1 cellular context compared by ENCODE assay signal in the genomic region with DNA sequence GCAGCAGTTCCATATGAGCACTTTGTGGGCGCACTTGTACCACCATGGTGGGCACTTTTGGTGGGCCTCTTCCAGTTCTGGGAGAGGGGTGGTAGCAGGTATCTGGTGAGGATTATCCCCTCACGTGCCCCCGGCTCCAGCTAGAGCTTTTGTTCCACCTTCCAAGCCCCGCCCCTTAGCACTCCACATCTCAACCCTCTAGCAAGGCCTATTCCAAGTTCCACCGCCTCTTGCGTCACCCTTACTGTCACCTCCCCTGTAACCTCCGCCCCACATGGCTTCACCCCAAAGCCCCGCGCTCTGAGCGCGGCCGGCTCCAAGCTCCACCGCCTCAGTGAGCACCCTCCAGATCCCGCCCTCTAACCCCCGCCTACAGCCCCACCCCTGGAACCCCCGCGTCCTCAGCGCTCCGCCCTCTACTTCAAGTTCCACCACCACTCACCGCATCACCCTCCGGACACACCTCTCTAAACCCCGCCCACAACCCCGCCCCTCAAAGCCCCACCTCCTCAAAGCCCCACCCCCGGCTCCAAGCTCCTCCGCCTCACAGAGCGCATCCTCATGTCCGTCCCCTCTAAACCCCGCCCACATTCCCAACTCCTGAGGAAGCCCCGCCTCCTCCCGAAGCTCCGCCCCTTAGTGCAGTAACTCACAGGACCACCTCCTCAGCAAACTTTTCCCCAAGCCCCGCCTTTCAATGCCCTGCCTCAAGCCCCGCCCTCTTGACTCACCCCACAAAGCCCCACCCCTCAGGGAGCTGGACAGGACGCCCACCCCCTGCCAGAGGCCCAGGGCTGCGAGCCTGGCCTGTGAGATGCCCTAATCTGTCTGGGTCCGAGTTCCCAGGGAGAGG.
TF ChIP-seq lines count a peak whose summit lies in the region.

No MANE protein-coding gene starts in this region.

TF ChIP-seq in K562, 482 proteins besides CTCF, POLR2A, EP300 and RAD21 (continued from another document and continues in another):
- TF ChIP-seq, protein P1, sequence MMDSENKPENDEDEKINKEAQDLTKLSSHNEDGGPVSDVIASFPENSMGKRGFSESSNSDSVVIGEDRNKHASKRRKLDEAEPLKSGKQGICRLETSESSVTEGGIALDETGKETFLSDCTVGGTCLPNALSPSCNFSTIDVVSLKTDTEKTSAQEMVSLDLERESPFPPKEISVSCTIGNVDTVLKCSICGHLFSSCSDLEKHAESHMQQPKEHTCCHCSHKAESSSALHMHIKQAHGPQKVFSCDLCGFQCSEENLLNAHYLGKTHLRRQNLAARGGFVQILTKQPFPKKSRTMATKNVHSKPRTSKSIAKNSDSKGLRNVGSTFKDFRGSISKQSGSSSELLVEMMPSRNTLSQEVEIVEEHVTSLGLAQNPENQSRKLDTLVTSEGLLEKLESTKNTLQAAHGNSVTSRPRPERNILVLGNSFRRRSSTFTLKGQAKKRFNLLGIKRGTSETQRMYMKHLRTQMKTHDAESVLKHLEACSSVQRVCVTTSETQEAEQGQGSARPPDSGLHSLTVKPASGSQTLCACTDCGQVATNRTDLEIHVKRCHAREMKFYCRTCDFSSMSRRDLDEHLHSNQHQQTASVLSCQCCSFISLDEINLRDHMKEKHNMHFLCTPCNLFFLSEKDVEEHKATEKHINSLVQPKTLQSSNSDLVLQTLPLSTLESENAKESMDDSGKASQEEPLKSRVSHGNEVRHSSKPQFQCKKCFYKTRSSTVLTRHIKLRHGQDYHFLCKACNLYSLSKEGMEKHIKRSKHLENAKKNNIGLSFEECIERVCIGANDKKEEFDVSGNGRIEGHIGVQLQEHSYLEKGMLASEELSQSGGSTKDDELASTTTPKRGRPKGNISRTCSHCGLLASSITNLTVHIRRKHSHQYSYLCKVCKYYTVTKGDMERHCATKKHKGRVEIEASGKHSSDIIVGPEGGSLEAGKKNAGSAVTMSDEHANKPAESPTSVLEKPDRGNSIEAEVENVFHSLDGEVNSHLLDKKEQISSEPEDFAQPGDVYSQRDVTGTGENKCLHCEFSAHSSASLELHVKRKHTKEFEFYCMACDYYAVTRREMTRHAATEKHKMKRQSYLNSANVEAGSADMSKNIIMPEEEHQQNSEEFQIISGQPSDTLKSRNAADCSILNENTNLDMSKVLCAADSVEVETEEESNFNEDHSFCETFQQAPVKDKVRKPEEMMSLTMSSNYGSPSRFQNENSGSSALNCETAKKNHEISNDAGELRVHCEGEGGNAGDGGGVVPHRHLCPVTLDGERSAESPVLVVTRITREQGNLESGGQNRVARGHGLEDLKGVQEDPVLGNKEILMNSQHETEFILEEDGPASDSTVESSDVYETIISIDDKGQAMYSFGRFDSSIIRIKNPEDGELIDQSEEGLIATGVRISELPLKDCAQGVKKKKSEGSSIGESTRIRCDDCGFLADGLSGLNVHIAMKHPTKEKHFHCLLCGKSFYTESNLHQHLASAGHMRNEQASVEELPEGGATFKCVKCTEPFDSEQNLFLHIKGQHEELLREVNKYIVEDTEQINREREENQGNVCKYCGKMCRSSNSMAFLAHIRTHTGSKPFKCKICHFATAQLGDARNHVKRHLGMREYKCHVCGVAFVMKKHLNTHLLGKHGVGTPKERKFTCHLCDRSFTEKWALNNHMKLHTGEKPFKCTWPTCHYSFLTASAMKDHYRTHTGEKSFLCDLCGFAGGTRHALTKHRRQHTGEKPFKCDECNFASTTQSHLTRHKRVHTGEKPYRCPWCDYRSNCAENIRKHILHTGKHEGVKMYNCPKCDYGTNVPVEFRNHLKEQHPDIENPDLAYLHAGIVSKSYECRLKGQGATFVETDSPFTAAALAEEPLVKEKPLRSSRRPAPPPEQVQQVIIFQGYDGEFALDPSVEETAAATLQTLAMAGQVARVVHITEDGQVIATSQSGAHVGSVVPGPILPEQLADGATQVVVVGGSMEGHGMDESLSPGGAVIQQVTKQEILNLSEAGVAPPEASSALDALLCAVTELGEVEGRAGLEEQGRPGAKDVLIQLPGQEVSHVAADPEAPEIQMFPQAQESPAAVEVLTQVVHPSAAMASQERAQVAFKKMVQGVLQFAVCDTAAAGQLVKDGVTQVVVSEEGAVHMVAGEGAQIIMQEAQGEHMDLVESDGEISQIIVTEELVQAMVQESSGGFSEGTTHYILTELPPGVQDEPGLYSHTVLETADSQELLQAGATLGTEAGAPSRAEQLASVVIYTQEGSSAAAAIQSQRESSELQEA (IDR thresholded peaks at IDR 0.05; ENCODE audit: low read depth) = no peak
- no peak for TF ChIP-seq POLR2H (tag; IDR thresholded peaks at IDR 0.05; ENCODE audit: low read depth)
- TF ChIP-seq TRIM28 (IDR thresholded peaks at IDR 0.05) = no peak
- no peak for TF ChIP-seq ZNF146 (CRISPR knock-in tag; IDR thresholded peaks at IDR 0.05; ENCODE audit: unreplicated experiment)
- TF ChIP-seq SETDB1 (IDR thresholded peaks at IDR 0.05; ENCODE audit: low read length) = no peak
- 0 out of 2 replicates have a peak, but pooled peaks have one; percentile 3 for TF ChIP-seq CREM (IDR thresholded peaks at IDR 0.05; ENCODE audit: low read depth)
- peak; percentile 14; the same call in 1 of the 2 replicates for TF ChIP-seq MXI1 (IDR thresholded peaks at IDR 0.05; ENCODE audit: low read depth, low read length)
- TF ChIP-seq HDGF (IDR thresholded peaks at IDR 0.05) = no peak
- no peak for TF ChIP-seq ZBTB8A (IDR thresholded peaks at IDR 0.05; ENCODE audit: partially characterized antibody)
- TF ChIP-seq CHD1 (IDR thresholded peaks at IDR 0.05; ENCODE audit: low read length) = no peak
- TF ChIP-seq, protein P2, sequence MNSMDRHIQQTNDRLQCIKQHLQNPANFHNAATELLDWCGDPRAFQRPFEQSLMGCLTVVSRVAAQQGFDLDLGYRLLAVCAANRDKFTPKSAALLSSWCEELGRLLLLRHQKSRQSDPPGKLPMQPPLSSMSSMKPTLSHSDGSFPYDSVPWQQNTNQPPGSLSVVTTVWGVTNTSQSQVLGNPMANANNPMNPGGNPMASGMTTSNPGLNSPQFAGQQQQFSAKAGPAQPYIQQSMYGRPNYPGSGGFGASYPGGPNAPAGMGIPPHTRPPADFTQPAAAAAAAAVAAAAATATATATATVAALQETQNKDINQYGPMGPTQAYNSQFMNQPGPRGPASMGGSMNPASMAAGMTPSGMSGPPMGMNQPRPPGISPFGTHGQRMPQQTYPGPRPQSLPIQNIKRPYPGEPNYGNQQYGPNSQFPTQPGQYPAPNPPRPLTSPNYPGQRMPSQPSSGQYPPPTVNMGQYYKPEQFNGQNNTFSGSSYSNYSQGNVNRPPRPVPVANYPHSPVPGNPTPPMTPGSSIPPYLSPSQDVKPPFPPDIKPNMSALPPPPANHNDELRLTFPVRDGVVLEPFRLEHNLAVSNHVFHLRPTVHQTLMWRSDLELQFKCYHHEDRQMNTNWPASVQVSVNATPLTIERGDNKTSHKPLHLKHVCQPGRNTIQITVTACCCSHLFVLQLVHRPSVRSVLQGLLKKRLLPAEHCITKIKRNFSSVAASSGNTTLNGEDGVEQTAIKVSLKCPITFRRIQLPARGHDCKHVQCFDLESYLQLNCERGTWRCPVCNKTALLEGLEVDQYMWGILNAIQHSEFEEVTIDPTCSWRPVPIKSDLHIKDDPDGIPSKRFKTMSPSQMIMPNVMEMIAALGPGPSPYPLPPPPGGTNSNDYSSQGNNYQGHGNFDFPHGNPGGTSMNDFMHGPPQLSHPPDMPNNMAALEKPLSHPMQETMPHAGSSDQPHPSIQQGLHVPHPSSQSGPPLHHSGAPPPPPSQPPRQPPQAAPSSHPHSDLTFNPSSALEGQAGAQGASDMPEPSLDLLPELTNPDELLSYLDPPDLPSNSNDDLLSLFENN (IDR thresholded peaks at IDR 0.05; ENCODE audit: low read depth in 2 of 2, low read length in 2 of 2) = no peak
- TF ChIP-seq ZNF583 (CRISPR knock-in tag; IDR thresholded peaks at IDR 0.05) = no peak
- no peak for TF ChIP-seq PCBP1 (IDR thresholded peaks at IDR 0.05; ENCODE audit: low read depth, low read length, poor library complexity, severe bottlenecking)
- TF ChIP-seq, protein P3, sequence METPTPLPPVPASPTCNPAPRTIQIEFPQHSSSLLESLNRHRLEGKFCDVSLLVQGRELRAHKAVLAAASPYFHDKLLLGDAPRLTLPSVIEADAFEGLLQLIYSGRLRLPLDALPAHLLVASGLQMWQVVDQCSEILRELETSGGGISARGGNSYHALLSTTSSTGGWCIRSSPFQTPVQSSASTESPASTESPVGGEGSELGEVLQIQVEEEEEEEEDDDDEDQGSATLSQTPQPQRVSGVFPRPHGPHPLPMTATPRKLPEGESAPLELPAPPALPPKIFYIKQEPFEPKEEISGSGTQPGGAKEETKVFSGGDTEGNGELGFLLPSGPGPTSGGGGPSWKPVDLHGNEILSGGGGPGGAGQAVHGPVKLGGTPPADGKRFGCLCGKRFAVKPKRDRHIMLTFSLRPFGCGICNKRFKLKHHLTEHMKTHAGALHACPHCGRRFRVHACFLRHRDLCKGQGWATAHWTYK (CRISPR knock-in tag; IDR thresholded peaks at IDR 0.05) = no peak
- TF ChIP-seq SMARCE1 (IDR thresholded peaks at IDR 0.05) = no peak
- no peak for TF ChIP-seq PHB2 (IDR thresholded peaks at IDR 0.05; ENCODE audit: low read depth)
- TF ChIP-seq ZBTB7A (IDR thresholded peaks at IDR 0.05; ENCODE audit: borderline replicate concordance, control insufficient read depth, low read depth, low read length) = peak; percentile 77; the same call in 1 of the 2 replicates
- TF ChIP-seq KAT7 (CRISPR knock-in tag; IDR thresholded peaks at IDR 0.05; ENCODE audit: borderline replicate concordance) = no peak
- no peak for TF ChIP-seq ZKSCAN1 (IDR thresholded peaks at IDR 0.05; ENCODE audit: low read depth, low read length)
- TF ChIP-seq SAFB (IDR thresholded peaks at IDR 0.05; ENCODE audit: borderline replicate concordance, low read depth, low read length) = no peak
- no peak for TF ChIP-seq ZNF316 (IDR thresholded peaks at IDR 0.05)
- peak; percentile 33 for TF ChIP-seq HMGN3 (IDR thresholded peaks at IDR 0.05; ENCODE audit: borderline replicate concordance, extremely low read depth, insufficient read length, low read depth, low read length)
- TF ChIP-seq CEBPB (tag; IDR thresholded peaks at IDR 0.05) = peak; percentile 82
- no peak for TF ChIP-seq PURB (CRISPR knock-in tag; IDR thresholded peaks at IDR 0.05; ENCODE audit: low read depth)
- TF ChIP-seq ZNF586 (CRISPR knock-in tag; conservative IDR thresholded peaks at IDR 0.05) = no peak
- TF ChIP-seq SP1 (CRISPR knock-in tag; IDR thresholded peaks at IDR 0.05) = peak; percentile 53; the same call in 1 of the 2 replicates
- peak; percentile 41 for TF ChIP-seq POLR2G (IDR thresholded peaks at IDR 0.05; ENCODE audit: low read depth, low read length)
- no peak for TF ChIP-seq BRCA1 (IDR thresholded peaks at IDR 0.05)
- no peak for TF ChIP-seq BRCA1 (CRISPR knock-in tag; IDR thresholded peaks at IDR 0.05)
- TF ChIP-seq NR2C1 (IDR thresholded peaks at IDR 0.05) = no peak
- 0 out of 2 replicates have a peak, but pooled peaks have one; percentile 29 for TF ChIP-seq NR2C1 (tag; IDR thresholded peaks at IDR 0.05)
- TF ChIP-seq RBM17 (IDR thresholded peaks at IDR 0.05; ENCODE audit: borderline replicate concordance, low read depth, low read length) = no peak
